Comparison of ENCODE assay signal across 14 cellular contexts in genomic region chr17:81456091-81456490, GRCh38.
"Had no signal": no experiment of that assay in that cellular context is flagged by ENCODE, and none has a peak within 500 bp of the region (broad histone marks: within the 10 kb centered on the region; RNA-seq: fewer than 3 reads in every experiment).

No MANE protein-coding gene starts in this region.

- H3K27ac ChIP-seq: breast epithelium, esophagus squamous epithelium, pancreas, skin epidermis, tibial nerve had no signal

- H3K36me3 ChIP-seq: breast epithelium had no signal

- DNase-seq: activated CD4-positive, CD25-positive, alpha-beta regulatory T cell; activated effector memory CD4-positive, alpha-beta T cell treated with anti-CD3 and anti-CD28 coated beads, Interleukin-2, amount 50 U/mL, for 16 hours; activated T-cell treated with anti-CD3 and anti-CD28 coated beads, Interleukin-2, amount 50 U/mL, for 4 hours; anterior cingulate cortex; dorsolateral prefrontal cortex; esophagus squamous epithelium; foreskin fibroblast; left colon; pancreas had no signal

- H3K27ac Mint-ChIP-seq: activated naive CD8-positive, alpha-beta T cell had no signal

- H3K27me3 Mint-ChIP-seq: activated naive CD8-positive, alpha-beta T cell had no signal

- H3K36me3 Mint-ChIP-seq: activated naive CD8-positive, alpha-beta T cell had no signal

- H3K4me3 Mint-ChIP-seq: activated naive CD8-positive, alpha-beta T cell; activated T-cell treated with anti-CD3 and anti-CD28 coated beads, Interleukin-2, amount 50 U/mL, for 4 hours; nephron had no signal

- H3K27me3 ChIP-seq: breast epithelium, dorsolateral prefrontal cortex, esophagus squamous epithelium, pancreas, tibial nerve had no signal

- ATAC-seq: activated T-cell treated with anti-CD3 and anti-CD28 coated beads, Interleukin-2, amount 50 U/mL, for 4 hours; left colon; pancreas had no signal

- H3K4me3 ChIP-seq: breast epithelium, dorsolateral prefrontal cortex, esophagus squamous epithelium, pancreas, skin epidermis, tibial nerve had no signal

- H3K9me3 Mint-ChIP-seq: activated T-cell treated with anti-CD3 and anti-CD28 coated beads, Interleukin-2, amount 50 U/mL, for 4 hours; nephron had no signal

- H3K4me1 ChIP-seq: breast epithelium, pancreas, tibial nerve had no signal

- H3K9me3 ChIP-seq: breast epithelium, esophagus squamous epithelium, pancreas, tibial nerve had no signal
